8 cellular contexts compared by ENCODE assay signal in the genomic region with DNA sequence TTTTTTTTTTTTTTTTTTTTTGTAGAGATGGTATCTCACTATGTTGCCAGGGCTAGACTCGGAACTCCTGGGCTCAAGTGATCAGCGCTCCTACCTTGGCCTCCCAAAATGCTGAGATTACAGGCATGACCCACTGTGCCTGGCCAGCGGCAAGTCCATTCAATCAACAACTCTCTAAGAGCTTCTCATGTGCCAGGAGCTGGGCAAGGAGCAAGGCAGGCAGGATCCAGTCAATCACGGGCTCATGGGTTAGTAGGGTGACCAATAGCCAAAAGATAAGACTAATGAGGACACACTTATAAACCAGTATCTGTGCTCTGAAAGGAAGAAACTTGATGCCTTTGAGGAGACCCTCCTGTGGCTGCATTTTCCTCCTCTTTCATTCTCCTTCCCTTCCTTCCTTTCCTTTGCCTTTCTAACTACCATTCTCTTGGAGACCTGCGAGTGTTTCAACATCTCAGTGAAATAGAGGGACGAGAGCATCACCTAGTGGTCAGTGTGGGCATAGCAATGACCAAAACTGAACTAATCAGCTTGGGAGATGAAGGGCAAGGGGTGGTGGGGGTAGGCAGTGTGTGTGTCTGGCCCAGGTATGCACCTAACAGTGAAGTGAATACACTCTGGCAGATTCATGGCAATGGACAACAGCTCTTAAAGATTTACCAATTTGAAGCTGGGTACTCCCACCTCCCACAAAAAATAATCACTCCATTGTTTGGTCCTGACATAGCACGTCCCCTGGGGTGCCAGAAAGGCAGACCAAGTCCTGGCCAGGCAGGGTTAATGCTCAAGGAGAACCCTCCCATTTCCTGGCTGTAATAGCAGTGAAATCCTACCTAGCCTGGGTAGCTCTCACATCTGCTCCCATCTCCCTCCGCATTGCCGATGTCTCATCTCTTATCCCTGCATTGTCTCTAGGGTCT. TPM values are rescaled to one million over a fixed set of nuclear protein-coding genes. Genes with fewer than 3 reads are reported as not detected.
DNase-seq lines count a peak whose midpoint lies in the region; ATAC-seq and TF ChIP-seq lines count a peak whose summit lies in the region.

No MANE protein-coding gene starts in this region.

- no peaks in the 10 kb centered on the region for H3K9me3 Mint-ChIP-seq in T-cell

- no peak for DNase-seq in GM06990 (ENCODE audit: extremely low read depth, insufficient read length)
- peak; percentile 81 for DNase-seq in NB4 (ENCODE audit: low read depth)
- DNase-seq in T-cell = peak; percentile 39 to 81 (median 68)
- DNase-seq in adipocyte (ENCODE audit: low read depth) = peak; percentile 92
- peak; percentile 59 to 79 (median 73) for DNase-seq in right cardiac atrium
- peak; percentile 36 to 64 for DNase-seq in gastrocnemius medialis

- no peaks in the 10 kb centered on the region for H3K27me3 Mint-ChIP-seq in T-cell

- CTCF ChIA-PET in T-cell (lab: Charles Lee) = interaction anchor here (0.6 to 2.1 kb wide), 13 partner anchors 10 to 316 kb away, joined by 3 to 15 read pairs (median 6); a partner anchor contains a TSS

- H3K9ac ChIP-seq in adipocyte (ENCODE audit: low read length) = no peak overlapping the region

- H3K27me3 ChIP-seq in GM06990 (replicated peaks; ENCODE audit: control insufficient read depth, insufficient read depth, low read length) (no peaks in the 10 kb centered on the region), adipocyte (replicated peaks; ENCODE audit: control insufficient read depth, insufficient read depth, low read length) (no peaks in the 10 kb centered on the region), right cardiac atrium (ENCODE audit: control insufficient read depth, insufficient read depth) (no peaks in the 10 kb centered on the region), gastrocnemius medialis (peaks cover 6 to 12% (median 7%) of the 10 kb centered on the region in 3 donors)

- no peak overlapping the region for H3K4me3 Mint-ChIP-seq in T-cell

- peaks cover 0 to 10% (median 3%) of the 10 kb centered on the region in 3 donors for H3K4me1 Mint-ChIP-seq in T-cell

- H3K36me3 Mint-ChIP-seq in T-cell = no peaks in the 10 kb centered on the region

- in situ Hi-C loops in gastrocnemius medialis (cut with MboI; ENCODE audit: low sequenced_read_pairs in 4 of 4) = loop anchor here in 1 of 4 donors (5.0 kb wide), 1 partner anchor 178 kb away; no protein-coding TSS in a partner anchor

- peak; percentile 89 to 93 (median 90) for ATAC-seq in T-cell (replicated peaks in 1 of 4)
- peak; percentile 61 to 71 for ATAC-seq in right cardiac atrium
- peak; percentile 90 to 92 for ATAC-seq in gastrocnemius medialis
- ATAC-seq in HG02852 (IDR thresholded peaks at IDR 0.05; ENCODE audit: unreplicated experiment) = no peak
- no peak for ATAC-seq in GM21529 (IDR thresholded peaks at IDR 0.05; ENCODE audit: unreplicated experiment)

- H3K4me1 ChIP-seq in adipocyte (ENCODE audit: control insufficient read depth, insufficient read depth, low read length) (peaks cover 14% of the 10 kb centered on the region), right cardiac atrium (ENCODE audit: control insufficient read depth, insufficient read depth, low read length) (no peaks in the 10 kb centered on the region), gastrocnemius medialis (no peaks in the 10 kb centered on the region)

- POLR2A ChIA-PET in T-cell (lab: Charles Lee) = interaction anchor here in 1 of 2 donors (1.0 kb wide), 1 partner anchor 16 kb away, joined by 3 read pairs; no protein-coding TSS in a partner anchor

- no peak overlapping the region for H3K27ac Mint-ChIP-seq in T-cell

- intact Hi-C loops in right cardiac atrium (cut with DNase I) = loop anchor here (2.0 to 10.0 kb wide), 4 partner anchors 178 to 316 kb away; no protein-coding TSS in a partner anchor
- intact Hi-C loops in gastrocnemius medialis (cut with DNase I; ENCODE audit: low total_unique reads) = loop anchor here (1.0 to 2.0 kb wide), 2 partner anchors 108 to 179 kb away; a partner anchor contains a TSS

- H3K4me3 ChIP-seq in GM06990 (replicated peaks; ENCODE audit: low read depth, low read length) (no peak overlapping the region), NB4 (ENCODE audit: low read depth, low read length) (no peak overlapping the region), adipocyte (ENCODE audit: low read length) (no peak overlapping the region), right cardiac atrium (ENCODE audit: low read length) (no peak overlapping the region), gastrocnemius medialis (no peak overlapping the region)

- TF ChIP-seq POLR2A in NB4 (IDR thresholded peaks at IDR 0.05; ENCODE audit: extremely low read depth, insufficient read length) (no peak), gastrocnemius medialis (IDR thresholded peaks at IDR 0.05) (no peak)

- H3K27ac ChIP-seq in right cardiac atrium (ENCODE audit: low read length) (no peak overlapping the region), gastrocnemius medialis (no peak overlapping the region)

- H3K36me3 ChIP-seq in GM06990 (ENCODE audit: control insufficient read depth, insufficient read depth, low read length) (no peaks in the 10 kb centered on the region), adipocyte (ENCODE audit: control insufficient read depth, insufficient read depth, low read length, severe bottlenecking) (no peaks in the 10 kb centered on the region), gastrocnemius medialis (no peaks in the 10 kb centered on the region)

- WGBS in right cardiac atrium = 48% methylated on average over 9 of the region's 9 CpGs

- TF ChIP-seq CTCF in GM06990 (IDR thresholded peaks at IDR 0.05; ENCODE audit: insufficient read depth, low read length, poor library complexity, severe bottlenecking) (peak; percentile 100), NB4 (IDR thresholded peaks at IDR 0.05; ENCODE audit: low read depth, low read length) (peak; percentile 99), gastrocnemius medialis (IDR thresholded peaks at IDR 0.05 in 4 of 5, conservative IDR thresholded peaks at IDR 0.05 in 1 of 5) (peak; percentile 95 to 99 (median 97))

- no peaks in the 10 kb centered on the region for H3K9me3 ChIP-seq in adipocyte (ENCODE audit: control insufficient read depth, low read length)
- H3K9me3 ChIP-seq in right cardiac atrium (ENCODE audit: control insufficient read depth, low read length) = no peaks in the 10 kb centered on the region
- no peaks in the 10 kb centered on the region for H3K9me3 ChIP-seq in gastrocnemius medialis

RNA-seq across cellular contexts. Expression of a gene that starts 6.2 kb away (rescaled TPM):
- total RNA-seq in T-cell (1 to 10 TPM in 3 of 5 donors, under 1 TPM in 2; 0.79 to 4.2 (median 2.8) TPM), right cardiac atrium (1 to 10 TPM; 5.3 to 8.1 (median 6.3) TPM), gastrocnemius medialis (1 to 10 TPM; 1.0 to 5.1 (median 1.9) TPM)
- polyA plus RNA-seq in right cardiac atrium = 3.5 TPM

RNA-seq across cellular contexts. Expression of a gene that starts 12.5 kb away (rescaled TPM):
- 10 to 100 TPM; 58.5 to 83.1 (median 76.7) TPM for total RNA-seq in T-cell
- total RNA-seq in right cardiac atrium = 100 to 1,000 TPM; 802 to 917 (median 853) TPM
- 2,062 TPM for polyA plus RNA-seq in right cardiac atrium
- 100 to 1,000 TPM; 425 to 558 (median 512) TPM for total RNA-seq in gastrocnemius medialis

RNA-seq across cellular contexts. Expression of a gene that starts 43.7 kb away (rescaled TPM):
- total RNA-seq in T-cell (100 to 1,000 TPM in 2 of 5 donors, 10 to 100 TPM in 3; 46.0 to 108 (median 96.6) TPM), right cardiac atrium (100 to 1,000 TPM; 108 to 128 (median 121) TPM), gastrocnemius medialis (10 to 100 TPM; 28.2 to 32.9 (median 31.2) TPM)
- 44.9 TPM for polyA plus RNA-seq in right cardiac atrium

RNA-seq across cellular contexts. Expression of a gene that starts 45.0 kb away (rescaled TPM):
- total RNA-seq in T-cell (1 to 10 TPM in 1 of 5 donors, under 1 TPM in 4; 0.26 to 8.2 (median 0.51) TPM), right cardiac atrium (10 to 100 TPM in 1 of 4 donors, 1 to 10 TPM in 3; 4.5 to 10.2 (median 7.4) TPM), gastrocnemius medialis (under 1 TPM in 1 of 4 donors, not detected in 3; 0.47 TPM)
- 4.7 TPM for polyA plus RNA-seq in right cardiac atrium

Comparison
In these comparisons a context has a peak if more than half of its experiments do, and no peak if none do; other contexts are left out.
1. ATAC-seq: peak in T-cell (4 of 4), right cardiac atrium (2 of 2) and gastrocnemius medialis (2 of 2); none in HG02852 (single experiment) and GM21529 (single experiment).
2. RNA of a gene that starts 12.5 kb away (total RNA-seq): 802 to 917 TPM in right cardiac atrium and 425 to 558 TPM in gastrocnemius medialis; 58.5 to 83.1 TPM in T-cell; every median in the first group is over 4 times any median in the second.
3. Peak in every context shown above with its lines, with median percentiles within 50 percentile points of each other: CTCF ChIP-seq.